Comparison of ENCODE assay signal across 12 cellular contexts in the genomic region with DNA sequence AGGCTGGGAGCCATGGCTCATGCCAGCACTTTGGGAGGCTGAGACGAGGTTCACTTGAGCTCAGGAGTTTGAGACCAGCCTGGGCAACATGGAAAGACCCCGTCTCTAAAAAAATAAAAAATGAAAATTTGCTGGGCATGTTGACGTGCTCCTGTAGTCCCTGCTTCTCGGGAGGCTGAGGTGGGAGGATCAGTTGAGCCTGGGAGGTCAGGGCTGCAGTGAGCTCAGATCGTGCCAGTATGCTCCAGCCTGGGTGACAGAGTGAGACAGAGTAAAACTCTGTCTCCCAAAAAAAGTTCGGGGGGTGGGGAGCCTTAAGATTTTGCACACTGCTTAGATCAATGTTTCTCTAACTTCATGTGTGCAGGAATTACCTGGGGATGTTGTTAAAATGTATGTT. TPM values are rescaled to one million over a fixed set of nuclear protein-coding genes. Genes with fewer than 3 reads are reported as not detected.
DNase-seq lines count a peak whose midpoint lies in the region; ATAC-seq, FAIRE-seq and TF ChIP-seq lines count a peak whose summit lies in the region.
"Had no signal": no experiment of that assay in that cellular context is flagged by ENCODE, and none has a peak within 500 bp of the region (broad histone marks: within the 10 kb centered on the region; RNA-seq: fewer than 3 reads in every experiment).

No MANE protein-coding gene starts in this region.

- no peak for TF ChIP-seq CTCF in HepG2 (CRISPR knock-in tag; IDR thresholded peaks at IDR 0.05)
- TF ChIP-seq CTCF in right lobe of liver (IDR thresholded peaks at IDR 0.05) = no peak
- no peak for TF ChIP-seq CTCF in RWPE1 (conservative IDR thresholded peaks at IDR 0.05; ENCODE audit: low read depth)
- no peak for TF ChIP-seq CTCF in endothelial cell of umbilical vein (IDR thresholded peaks at IDR 0.05; ENCODE audit: extremely low read depth in 1 of 2, insufficient read depth in 1 of 2, low read depth in 1 of 2, low read length in 2 of 2)
- no peak for TF ChIP-seq CTCF in vagina (IDR thresholded peaks at IDR 0.05)

- H2AFZ ChIP-seq in HepG2 (ENCODE audit: low read length) (no peak overlapping the region), endothelial cell of umbilical vein (ENCODE audit: low read depth, low read length) (no peak overlapping the region)

- H3K36me3 ChIP-seq in HepG2 (replicated peaks in 1 of 2; ENCODE audit: control insufficient read depth in 1 of 2, insufficient read depth in 2 of 2, low read length in 2 of 2) (peaks cover 2 to 37% of the 10 kb centered on the region in 2 experiments; a peak in 4 of 5 replicates), right lobe of liver (peaks cover 0 to 10% (median 2%) of the 10 kb centered on the region in 4 donors), endothelial cell of umbilical vein (ENCODE audit: control insufficient read depth in 2 of 2, extremely low read depth in 1 of 2, insufficient read depth in 2 of 2, low read length in 2 of 2) (peaks cover 0 to 8% of the 10 kb centered on the region in 2 experiments), vagina (peaks cover 0 to 4% of the 10 kb centered on the region in 2 donors)

- no peaks in the 10 kb centered on the region for H3K9me3 ChIP-seq in HepG2 (ENCODE audit: low read length)
- H3K9me3 ChIP-seq in right lobe of liver = no peaks in the 10 kb centered on the region
- no peaks in the 10 kb centered on the region for H3K9me3 ChIP-seq in endothelial cell of umbilical vein (replicated peaks; ENCODE audit: control insufficient read depth, insufficient read depth, low read length)
- no peaks in the 10 kb centered on the region for H3K9me3 ChIP-seq in vagina

- no peak for TF ChIP-seq RAD21 in HepG2 (CRISPR knock-in tag; IDR thresholded peaks at IDR 0.05)

- H3K4me3 ChIP-seq in HepG2 (replicated peaks in 1 of 3; ENCODE audit: insufficient read depth in 1 of 3, low read depth in 2 of 3, low read length in 3 of 3) (no peak overlapping the region), right lobe of liver (no peak overlapping the region), endothelial cell of umbilical vein (replicated peaks in 1 of 3; ENCODE audit: insufficient read depth in 1 of 3, low read depth in 1 of 3, low read length in 3 of 3) (no peak overlapping the region), vagina (no peak overlapping the region)

- H4K20me1 ChIP-seq in HepG2 (ENCODE audit: insufficient read depth, low read length) = peaks cover 15% of the 10 kb centered on the region
- H4K20me1 ChIP-seq in endothelial cell of umbilical vein (replicated peaks; ENCODE audit: control insufficient read depth, extremely low read depth, insufficient read depth, low read length) = no peaks in the 10 kb centered on the region

- in situ Hi-C loops in HepG2 (cut with HindIII; ENCODE audit: extremely low pct_ligation_motif_present, low pct_unique_long_range_greater_than_20kb) = no loop called here

- BruUV-seq in HepG2 (replicated peaks; lab: Mats Ljungman, UMichigan) (no TSS peak), endothelial cell of umbilical vein (replicated peaks; lab: Mats Ljungman, UMichigan) (no TSS peak)

- TF ChIP-seq POLR2A in HepG2 (IDR thresholded peaks at IDR 0.05; ENCODE audit: insufficient read depth in 1 of 2, low read depth in 2 of 2, low read length in 2 of 2) (no peak), right lobe of liver (IDR thresholded peaks at IDR 0.05) (no peak), endothelial cell of umbilical vein (IDR thresholded peaks at IDR 0.05; ENCODE audit: low read depth, low read length) (no peak), vagina (IDR thresholded peaks at IDR 0.05) (no peak)

- WGBS in HepG2 (ENCODE audit: low lambda C conversion rate) = 91% methylated on average over 6 of the region's 6 CpGs
- 100% methylated on average over 5 of the region's 6 CpGs for WGBS in right lobe of liver (ENCODE audit: insufficient coverage, low coverage, low lambda C conversion rate, missing lambda C conversion rate)

- DNase-seq in HepG2 (ENCODE audit: low spot score) (no peak), right lobe of liver (no peak), RWPE1 (ENCODE audit: low spot score) (no peak), endothelial cell of umbilical vein (ENCODE audit: low read depth, low spot score) (no peak), vagina (ENCODE audit: extremely low spot score in 2 of 2) (no peak), GM19240 (ENCODE audit: insufficient read length, low spot score) (no peak)
- DNase-seq: NCI-H1436 treated with DMSO at 0.1 percent for 48 hours, NCI-H345 had no signal

- POLR2A ChIA-PET in HepG2 (lab: Yijun Ruan, JAX) = interaction anchor here (0.9 to 1.4 kb wide), 3 partner anchors 10 to 31 kb away, joined by 3 to 5 read pairs (median 3); no protein-coding TSS in a partner anchor
- POLR2A ChIA-PET in RWPE1 (lab: Yijun Ruan, JAX; ENCODE audit: low non-redundant PET) = no interaction called here
- POLR2A ChIA-PET in endothelial cell of umbilical vein (lab: Charles Lee) = no interaction called here

- H3K9me1 ChIP-seq in endothelial cell of umbilical vein (replicated peaks; ENCODE audit: control insufficient read depth, extremely low read depth, insufficient read depth, low read length) = no peaks in the 10 kb centered on the region

- H3K4me1 ChIP-seq in HepG2 (ENCODE audit: insufficient read depth, low read length) = peaks cover 73% of the 10 kb centered on the region
- peaks cover 0 to 37% (median 7%) of the 10 kb centered on the region in 4 donors for H3K4me1 ChIP-seq in right lobe of liver
- H3K4me1 ChIP-seq in endothelial cell of umbilical vein (ENCODE audit: control insufficient read depth, extremely low read depth, insufficient read depth, low read length) = peaks cover 30% of the 10 kb centered on the region
- H3K4me1 ChIP-seq in vagina = peaks cover 57% of the 10 kb centered on the region

- dilution Hi-C loops in endothelial cell of umbilical vein (cut with MboI; ENCODE audit: extremely low pct_ligation_motif_present, low sequenced_read_pairs) = no loop called here

- H3K27me3 ChIP-seq in HepG2 (ENCODE audit: control insufficient read depth in 1 of 2, insufficient read depth in 2 of 2, low read length in 2 of 2) (no peaks in the 10 kb centered on the region), right lobe of liver (no peaks in the 10 kb centered on the region), endothelial cell of umbilical vein (ENCODE audit: control insufficient read depth in 2 of 2, insufficient read depth in 2 of 2, low read length in 2 of 2) (no peaks in the 10 kb centered on the region), vagina (no peaks in the 10 kb centered on the region)

- intact Hi-C loops in HepG2 (cut with micrococcal nuclease; ENCODE audit: unreplicated experiment) (no loop called here), right lobe of liver (cut with DNase I) (no loop called here), endothelial cell of umbilical vein (cut with micrococcal nuclease) (loop anchor here (2.0 kb wide), 1 partner anchor 27 kb away; no protein-coding TSS in a partner anchor), vagina (cut with DNase I) (loop anchor here (5.0 kb wide), 1 partner anchor 920 kb away; no protein-coding TSS in a partner anchor)

- H3K9ac ChIP-seq in HepG2 (ENCODE audit: insufficient read depth, low read depth, low read length) (no peak overlapping the region), endothelial cell of umbilical vein (replicated peaks; ENCODE audit: extremely low read depth, insufficient read depth, low read length) (no peak overlapping the region)

- CTCF ChIA-PET in HepG2 (lab: Yijun Ruan, JAX; ENCODE audit: low intra/inter-chr PET ratio, low total read pairs) = no interaction called here
- CTCF ChIA-PET in RWPE1 (lab: Yijun Ruan, JAX) = interaction anchor here (0.8 kb wide), 1 partner anchor 88 kb away, joined by 5 read pairs; no protein-coding TSS in a partner anchor
- CTCF ChIA-PET in endothelial cell of umbilical vein (lab: Charles Lee) = interaction anchor here (0.8 to 1.6 kb wide), 4 partner anchors 11 to 187 kb away, joined by 3 to 5 read pairs (median 4); a partner anchor contains a TSS

- H3K27ac ChIP-seq in HepG2 (ENCODE audit: extremely low read length, insufficient read depth, low read length) (peak overlapping the region; percentile 33), right lobe of liver (no peak overlapping the region), RWPE1 (peak overlapping the region; percentile 81), endothelial cell of umbilical vein (ENCODE audit: insufficient read depth, low read depth, low read length) (peak overlapping the region; percentile 70), vagina (peak overlapping the region; percentile 36)

- ATAC-seq in HepG2 = no peak
- no peak for ATAC-seq in right lobe of liver
- ATAC-seq in GM21528 (IDR thresholded peaks at IDR 0.05; ENCODE audit: low FRiP score, unreplicated experiment) = no peak
- no peak for ATAC-seq in HG02885 (IDR thresholded peaks at IDR 0.05; ENCODE audit: poor library complexity, unreplicated experiment)

- H3K79me2 ChIP-seq in HepG2 (ENCODE audit: insufficient read depth, low read length) (peaks cover 86% of the 10 kb centered on the region), endothelial cell of umbilical vein (ENCODE audit: control insufficient read depth, insufficient read depth, low read length) (peaks cover 86% of the 10 kb centered on the region)

- H3K4me2 ChIP-seq in HepG2 (ENCODE audit: low read depth, low read length) (no peak overlapping the region), endothelial cell of umbilical vein (ENCODE audit: insufficient read depth, low read length) (peak overlapping the region; percentile 8)

- no peak for FAIRE-seq in HepG2 (lab: Jason Lieb, UNC)
- no peak for FAIRE-seq in endothelial cell of umbilical vein (lab: Jason Lieb, UNC)
- FAIRE-seq: endometrium, H1 had no signal

- TF ChIP-seq EP300 in HepG2 (IDR thresholded peaks at IDR 0.05; ENCODE audit: low read depth in 2 of 2, low read length in 2 of 2) (no peak), HepG2 (CRISPR knock-in tag; IDR thresholded peaks at IDR 0.05; ENCODE audit: borderline replicate concordance) (no peak)

RNA-seq across cellular contexts. Expression of a gene that starts 30.9 kb away (rescaled TPM):
- 79.2 and 85.5 TPM in 2 replicates for total RNA-seq in HepG2 (2016; rRNA removed; fragmentation: Illumina TruSeq; extraction: Trizol)
- 16.6 and 18.3 TPM in 2 replicates for total RNA-seq in HepG2 (2016; cell fraction: cytosol; rRNA removed; fragmentation: Illumina TruSeq; extraction: Trizol; ENCODE audit: low read depth)
- 64.3 and 88.8 TPM in 2 replicates for total RNA-seq in HepG2 (2016; cell fraction: insoluble cytoplasmic fraction; rRNA removed; fragmentation: Illumina TruSeq; extraction: Trizol)
- total RNA-seq in HepG2 (2016; cell fraction: membrane; rRNA removed; fragmentation: Illumina TruSeq; extraction: Trizol) = 50.1 and 58.3 TPM in 2 replicates
- total RNA-seq in HepG2 (2016; cell fraction: nucleus; rRNA removed; fragmentation: Illumina TruSeq; extraction: Trizol) = 162 and 186 TPM in 2 replicates
- 35.4 and 40.8 TPM in 2 replicates for polyA plus RNA-seq in HepG2 (2011; rRNA removed)
- polyA plus RNA-seq in HepG2 (2011; cell fraction: cytosol; rRNA removed) = 19.8 and 24.8 TPM in 2 replicates
- 106 and 112 TPM in 2 replicates for polyA plus RNA-seq in HepG2 (2011; cell fraction: nucleus; rRNA removed)
- polyA plus RNA-seq in HepG2 (2012) = 95.4 and 109 TPM in 2 replicates
- polyA plus RNA-seq in HepG2 (2016; cell fraction: cytosol; fragmentation: Illumina TruSeq; extraction: Trizol; ENCODE audit: low read depth) = 7.7 and 8.0 TPM in 2 replicates
- polyA plus RNA-seq in HepG2 (2016; cell fraction: insoluble cytoplasmic fraction; fragmentation: Illumina TruSeq; extraction: Trizol; ENCODE audit: low read depth) = 52.2 and 68.9 TPM in 2 replicates
- polyA plus RNA-seq in HepG2 (2016; cell fraction: membrane; fragmentation: Illumina TruSeq; extraction: Trizol; ENCODE audit: low read depth) = 23.7 and 31.5 TPM in 2 replicates
- polyA plus RNA-seq in HepG2 (2016; cell fraction: nucleus; fragmentation: Illumina TruSeq; extraction: Trizol; ENCODE audit: insufficient read depth, low read depth) = 193 and 199 TPM in 2 replicates
- 88.2 and 101 TPM in 2 replicates for polyA minus RNA-seq in HepG2 (2011; rRNA and poly(A)+ RNA removed; ENCODE audit: low replicate concordance)
- 63.9 and 75.1 TPM in 2 replicates for polyA minus RNA-seq in HepG2 (2011; cell fraction: cytosol; rRNA and poly(A)+ RNA removed)
- 126 and 131 TPM in 2 replicates for polyA minus RNA-seq in HepG2 (2011; cell fraction: nucleus; rRNA and poly(A)+ RNA removed)
- total RNA-seq in right lobe of liver = 100 to 1,000 TPM in 4 of 6 experiments, 10 to 100 TPM in 2; 95.6 to 155 (median 113) TPM
- total RNA-seq in endothelial cell of umbilical vein = 230 and 239 TPM in 2 replicates
- polyA plus RNA-seq in endothelial cell of umbilical vein = 94.4 and 102 TPM in 2 replicates
- 72.8 and 79.1 TPM in 2 replicates for polyA plus RNA-seq in endothelial cell of umbilical vein (2011; cell fraction: cytosol; rRNA removed)
- 242 and 247 TPM in 2 replicates for polyA plus RNA-seq in endothelial cell of umbilical vein (2011; cell fraction: nucleus; rRNA removed)
- 170 and 217 TPM in 2 replicates for polyA plus RNA-seq in endothelial cell of umbilical vein (2012)
- 219 and 227 TPM in 2 replicates for polyA minus RNA-seq in endothelial cell of umbilical vein
- 74.0 TPM for polyA minus RNA-seq in endothelial cell of umbilical vein (2011; cell fraction: cytosol; rRNA and poly(A)+ RNA removed)
- polyA minus RNA-seq in endothelial cell of umbilical vein (2011; cell fraction: nucleus; rRNA and poly(A)+ RNA removed) = 144 and 187 TPM in 2 replicates
- 127 TPM for total RNA-seq in vagina

Comparison
In these comparisons a context has a peak if more than half of its experiments do, and no peak if none do; other contexts are left out.
1. H3K27ac ChIP-seq: peak in HepG2 (single experiment), RWPE1 (single experiment), endothelial cell of umbilical vein (single experiment) and vagina (single experiment); none in right lobe of liver (0 of 3).
2. intact Hi-C loops: an anchor here in endothelial cell of umbilical vein (2.0 kb wide) and vagina (5.0 kb wide); none called in HepG2 and right lobe of liver.